In the genomic region with DNA sequence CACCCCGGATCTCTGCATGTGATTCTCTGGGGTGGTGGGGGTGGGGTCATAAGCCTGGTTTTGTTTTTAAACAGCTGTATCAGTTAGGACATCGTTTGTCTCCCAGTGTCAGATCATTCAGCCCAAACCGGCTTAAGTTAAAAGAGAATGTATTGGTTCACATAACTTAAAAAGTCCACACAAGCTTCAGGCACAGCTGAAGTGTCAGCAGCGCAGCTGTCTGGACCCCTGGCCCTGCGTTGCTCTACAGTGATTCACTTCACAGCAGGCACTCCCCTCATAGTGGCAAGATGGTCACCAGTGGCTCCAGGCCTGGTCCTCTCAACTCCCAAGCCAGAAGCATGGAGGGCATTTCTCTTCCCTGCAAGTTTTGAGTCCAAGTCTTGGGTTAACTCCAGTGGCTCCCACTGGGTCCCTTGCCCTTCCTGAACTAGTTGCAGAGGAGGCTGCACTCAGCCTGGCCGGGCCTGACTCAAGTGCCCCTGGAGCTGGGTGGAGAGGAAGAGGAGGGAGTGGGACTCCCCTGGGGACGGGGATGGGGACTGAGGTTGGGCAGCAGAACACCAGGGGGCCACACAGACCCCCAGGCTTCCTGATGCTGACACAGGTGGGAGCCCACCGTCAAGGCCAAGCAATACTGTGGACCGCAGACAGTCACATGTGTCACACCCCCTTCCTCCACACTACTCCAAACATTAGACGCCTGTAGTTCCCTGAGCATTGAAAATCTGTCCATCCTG, we compare ENCODE assay signal across 23 cellular contexts. TPM values are rescaled to one million over a fixed set of nuclear protein-coding genes. Genes with fewer than 3 reads are reported as not detected.
DNase-seq lines count a peak whose midpoint lies in the region; ATAC-seq and TF ChIP-seq lines count a peak whose summit lies in the region.
"Had no signal": no experiment of that assay in that cellular context is flagged by ENCODE, and none has a peak within 500 bp of the region (broad histone marks: within the 10 kb centered on the region; RNA-seq: fewer than 3 reads in every experiment).

No MANE protein-coding gene starts in this region.

- TF ChIP-seq CTCF in left ventricle myocardium inferior (IDR thresholded peaks at IDR 0.05; ENCODE audit: borderline replicate concordance), result no peak
- no peak for TF ChIP-seq CTCF in body of pancreas (IDR thresholded peaks at IDR 0.05)
- TF ChIP-seq CTCF in testis (IDR thresholded peaks at IDR 0.05), result no peak

- TF ChIP-seq POLR2A in body of pancreas (IDR thresholded peaks at IDR 0.05) (no peak), testis (IDR thresholded peaks at IDR 0.05) (no peak)

- H3K4me1 ChIP-seq in left ventricle myocardium inferior (peaks cover 23% of the 10 kb centered on the region), body of pancreas (peaks cover 10% of the 10 kb centered on the region), testis (peaks cover 1% of the 10 kb centered on the region)

- peaks cover 5% of the 10 kb centered on the region for H3K9me3 ChIP-seq in left ventricle myocardium inferior (replicated peaks)
- H3K9me3 ChIP-seq in body of pancreas, result no peaks in the 10 kb centered on the region
- H3K9me3 ChIP-seq in testis, result no peaks in the 10 kb centered on the region

- 78 to 82% methylated on average over 9 to 10 of the region's 10 CpGs for WGBS in body of pancreas, 2 donors
- WGBS in testis, 2 donors, result 89 to 95% methylated on average over 6 to 10 of the region's 10 CpGs

- H3K27ac ChIP-seq in left ventricle myocardium inferior (replicated peaks) (no peak overlapping the region), body of pancreas (no peak overlapping the region), testis (no peak overlapping the region)
- H3K27ac ChIP-seq: HL-60, PC-9 had no signal

- H3K4me3 ChIP-seq in left ventricle myocardium inferior (no peak overlapping the region), skeletal muscle cell (ENCODE audit: low read depth, low read length) (no peak overlapping the region), body of pancreas (no peak overlapping the region), testis (no peak overlapping the region)
- H3K4me3 ChIP-seq: PC-9 had no signal

- DNase-seq in Right ventricle myocardium superior (peak; percentile 27), left ventricle myocardium inferior (no peak), myocyte (ENCODE audit: low read depth) (peak; percentile 70), skeletal muscle cell (ENCODE audit: low read depth) (peak; percentile 7), body of pancreas (no peak), testis (no peak), SW480 (ENCODE audit: low spot score) (no peak)
- DNase-seq: DMS79 treated with DMSO at 0.1 percent for 48 hours, H9, HFFc6, KG1, NCI-H1092 treated with DMSO at 0.1 percent for 48 hours, NCI-H1436 treated with DMSO at 0.1 percent for 48 hours, NCI-H1930, NCI-H2227 treated with DMSO at 0.1 percent for 48 hours, NCI-H510A, NCI-H748 treated with DMSO at 0.1 percent for 48 hours, PC-9, RPMI8226, SIG-M5 had no signal

- intact Hi-C loops in Right ventricle myocardium superior (cut with DNase I), result no loop called here
- intact Hi-C loops in left ventricle myocardium inferior (cut with micrococcal nuclease), result no loop called here
- intact Hi-C loops in body of pancreas (cut with DNase I), result no loop called here
- intact Hi-C loops in testis (cut with DNase I; ENCODE audit: low total_unique reads), result no loop called here

- H3K27me3 ChIP-seq in left ventricle myocardium inferior (ENCODE audit: low read depth) (no peaks in the 10 kb centered on the region), body of pancreas (no peaks in the 10 kb centered on the region), testis (no peaks in the 10 kb centered on the region)

- H3K36me3 ChIP-seq in left ventricle myocardium inferior, result peaks cover 4% of the 10 kb centered on the region
- H3K36me3 ChIP-seq in body of pancreas (replicated peaks in 1 of 2; ENCODE audit: insufficient read depth in 1 of 2, low read depth in 2 of 2), result no peaks in the 10 kb centered on the region
- H3K36me3 ChIP-seq in testis (ENCODE audit: low read depth, missing control alignments), result no peaks in the 10 kb centered on the region

- ATAC-seq in Right ventricle myocardium superior (ENCODE audit: poor library complexity) (no peak), body of pancreas (no peak)
- ATAC-seq: SK-N-SH treated with all-trans-retinoic acid at 6 μM for 48 hours had no signal

RNA-seq across cellular contexts. Expression of gene GP9, which starts 28.9 kb away (rescaled TPM):
- not detected for total RNA-seq in Right ventricle myocardium superior
- total RNA-seq in left ventricle myocardium inferior, result not detected
- total RNA-seq in myocyte, result not detected in 2 replicates
- polyA plus RNA-seq in myocyte (2012), result not detected
- not detected for total RNA-seq in body of pancreas
- 1 to 10 TPM; 1.4 to 1.7 TPM for total RNA-seq in testis
- polyA plus RNA-seq in testis (ENCODE audit: insufficient read depth, low read depth, low replicate concordance), result 2.1 TPM
- total RNA-seq: H9, HFFc6, HT1080, PC-9 had no signal

RNA-seq across cellular contexts. Expression of gene EFCC1, which starts 30.5 kb away (rescaled TPM):
- total RNA-seq in Right ventricle myocardium superior (2.4 TPM), left ventricle myocardium inferior (1.5 TPM), myocyte (1.6 and 4.6 TPM in 2 replicates), body of pancreas (1 to 10 TPM; 1.8 to 4.0 TPM), testis (1 to 10 TPM; 2.8 to 2.9 TPM)
- polyA plus RNA-seq in myocyte (2012), result 1.6 TPM
- polyA plus RNA-seq in testis (ENCODE audit: insufficient read depth, low read depth, low replicate concordance), result 2.6 TPM
- total RNA-seq: HFFc6, HT1080 had no signal

RNA-seq across cellular contexts. Expression of gene CFAP92, which starts 37.8 kb away (rescaled TPM):
- not detected for total RNA-seq in Right ventricle myocardium superior
- total RNA-seq in left ventricle myocardium inferior, result 0.25 TPM
- total RNA-seq in myocyte, result 0.05 and 0.08 TPM in 2 replicates
- 0.64 TPM for polyA plus RNA-seq in myocyte (2012)
- not detected for total RNA-seq in body of pancreas
- total RNA-seq in testis, result 10 to 100 TPM; 16.0 to 26.7 TPM
- 62.0 TPM for polyA plus RNA-seq in testis (ENCODE audit: insufficient read depth, low read depth, low replicate concordance)
- total RNA-seq: HFFc6, HT1080 had no signal

Comparison
In these comparisons a context has a peak if more than half of its experiments do, and no peak if none do; other contexts are left out.
1. DNase-seq: peak in Right ventricle myocardium superior (single experiment), myocyte (single experiment) and skeletal muscle cell (single experiment); none in left ventricle myocardium inferior (single experiment), body of pancreas (0 of 4), testis (single experiment) and SW480 (single experiment).
2. RNA of gene CFAP92, which starts 37.8 kb away (total RNA-seq): 16.0 to 26.7 TPM in testis; not detected in body of pancreas, 0.25 TPM in left ventricle myocardium inferior (single experiment), 0.05 to 0.08 TPM in myocyte and not detected in Right ventricle myocardium superior (single experiment); every median in the first group is over 10 times any median in the second.